Comparison of ENCODE assay signal across 1 cellular context in genomic region chr6:53651764-53652401, GRCh38.
TF ChIP-seq lines count a peak whose summit lies in the region.

No MANE protein-coding gene starts in this region.

TF ChIP-seq in HepG2, 621 proteins besides CTCF, POLR2A, EP300 and RAD21 (continued from another document and continues in another):
- TF ChIP-seq LBX2 (CRISPR knock-in tag; IDR thresholded peaks at IDR 0.05; ENCODE audit: borderline replicate concordance) (peak; percentile 98), ZNF644 (CRISPR knock-in tag; IDR thresholded peaks at IDR 0.05; ENCODE audit: low read depth) (peak; percentile 78; the same call in 1 of the 2 replicates), KLF15 (CRISPR knock-in tag; IDR thresholded peaks at IDR 0.05; ENCODE audit: borderline replicate concordance) (peak; percentile 98), ARID5B (CRISPR knock-in tag; IDR thresholded peaks at IDR 0.05) (peak; percentile 95), ZSCAN31 (CRISPR knock-in tag; IDR thresholded peaks at IDR 0.05; ENCODE audit: low read depth) (peak; percentile 99), SNAPC2 (CRISPR knock-in tag; IDR thresholded peaks at IDR 0.05) (0 out of 2 replicates have a peak, but pooled peaks have one; percentile 87), TEAD2 (CRISPR knock-in tag; IDR thresholded peaks at IDR 0.05) (peak; percentile 77; the same call in 1 of the 2 replicates), ZBTB7B (CRISPR knock-in tag; IDR thresholded peaks at IDR 0.05) (peak; percentile 97), FOXP4 (CRISPR knock-in tag; IDR thresholded peaks at IDR 0.05) (peak; percentile 84), PBX2 (CRISPR knock-in tag; IDR thresholded peaks at IDR 0.05) (no peak), HNRNPLL (IDR thresholded peaks at IDR 0.05; ENCODE audit: low read depth, low read length, poor library complexity, severe bottlenecking) (peak; percentile 99), SPEN (CRISPR knock-in tag; IDR thresholded peaks at IDR 0.05; ENCODE audit: low read depth) (peak; percentile 97), SMAD9 (CRISPR knock-in tag; IDR thresholded peaks at IDR 0.05) (peak; percentile 99), ATF2 (CRISPR knock-in tag; IDR thresholded peaks at IDR 0.05) (peak; percentile 86), MAZ (IDR thresholded peaks at IDR 0.05; ENCODE audit: borderline replicate concordance, low read depth, low read length) (no peak), MAZ (CRISPR knock-in tag; IDR thresholded peaks at IDR 0.05; ENCODE audit: low read depth) (peak; percentile 99), RERE (CRISPR knock-in tag; IDR thresholded peaks at IDR 0.05; ENCODE audit: low read depth) (peak; percentile 56; the same call in 1 of the 2 replicates), ZNF770 (CRISPR knock-in tag; IDR thresholded peaks at IDR 0.05) (peak; percentile 86), KLF9 (CRISPR knock-in tag; IDR thresholded peaks at IDR 0.05; ENCODE audit: low read depth) (peak; percentile 94; the same call in 1 of the 2 replicates), ZNF607 (CRISPR knock-in tag; IDR thresholded peaks at IDR 0.05; ENCODE audit: borderline replicate concordance) (peak; percentile 100), PHF8 (CRISPR knock-in tag; IDR thresholded peaks at IDR 0.05) (peak; percentile 97), ONECUT2 (CRISPR knock-in tag; IDR thresholded peaks at IDR 0.05) (peak; percentile 68), HNRNPUL1 (IDR thresholded peaks at IDR 0.05; ENCODE audit: low read depth, low read length) (no peak), KLF6 (CRISPR knock-in tag; IDR thresholded peaks at IDR 0.05) (peak; percentile 99), ZBTB3 (CRISPR knock-in tag; IDR thresholded peaks at IDR 0.05; ENCODE audit: borderline replicate concordance, low read depth) (no peak; the same call in 1 of the 2 replicates), NPAS2 (CRISPR knock-in tag; IDR thresholded peaks at IDR 0.05; ENCODE audit: borderline replicate concordance) (no peak), REXO4 (CRISPR knock-in tag; IDR thresholded peaks at IDR 0.05; ENCODE audit: borderline replicate concordance) (peak; percentile 92), ZNF781 (CRISPR knock-in tag; IDR thresholded peaks at IDR 0.05; ENCODE audit: borderline replicate concordance, not compliant biosample characterization) (peak; percentile 97), PAF1 (CRISPR knock-in tag; IDR thresholded peaks at IDR 0.05) (no peak), ZNF570 (CRISPR knock-in tag; IDR thresholded peaks at IDR 0.05; ENCODE audit: borderline replicate concordance) (peak; percentile 99), DBP (CRISPR knock-in tag; IDR thresholded peaks at IDR 0.05; ENCODE audit: not compliant biosample characterization) (peak; percentile 97), MAFG (CRISPR knock-in tag; IDR thresholded peaks at IDR 0.05) (peak; percentile 56; the same call in 1 of the 2 replicates), ZNF331 (CRISPR knock-in tag; IDR thresholded peaks at IDR 0.05) (peak; percentile 98), ZBTB21 (CRISPR knock-in tag; IDR thresholded peaks at IDR 0.05) (peak; percentile 44; the same call in 1 of the 2 replicates), ZNF138 (CRISPR knock-in tag; IDR thresholded peaks at IDR 0.05; ENCODE audit: low read depth) (peak; percentile 100), CSRNP2 (CRISPR knock-in tag; conservative IDR thresholded peaks at IDR 0.05; ENCODE audit: low read depth) (peak; percentile 97; the same call in 1 of the 2 replicates), ZNF652 (CRISPR knock-in tag; IDR thresholded peaks at IDR 0.05; ENCODE audit: borderline replicate concordance, low read depth) (peak; percentile 53; the same call in 1 of the 2 replicates), GMEB2 (CRISPR knock-in tag; IDR thresholded peaks at IDR 0.05; ENCODE audit: low read depth) (peak; percentile 88; the same call in 1 of the 2 replicates), SAP130 (CRISPR knock-in tag; IDR thresholded peaks at IDR 0.05; ENCODE audit: low read depth) (peak; percentile 93)
